Comparison of ENCODE assay signal across 13 cellular contexts in the genomic region with DNA sequence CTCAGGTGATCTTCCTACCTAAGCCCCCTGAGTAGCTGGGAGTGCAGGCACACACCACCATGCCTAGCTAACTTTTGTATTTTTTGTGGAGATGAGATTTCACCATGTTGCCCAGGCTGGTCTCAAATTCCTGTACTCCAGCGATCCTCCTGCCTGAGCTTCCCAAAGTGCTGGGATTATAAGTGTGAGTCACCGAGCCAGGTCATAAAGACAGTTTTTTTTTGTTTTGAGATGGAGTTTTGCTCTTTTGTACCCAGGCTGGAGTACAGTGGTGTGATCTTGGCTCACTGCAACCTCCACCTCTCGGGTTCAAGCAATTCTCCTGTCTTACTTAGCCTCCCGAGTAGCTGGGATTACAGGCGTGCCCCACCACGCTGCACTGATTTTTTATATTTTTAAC. TPM values are rescaled to one million over a fixed set of nuclear protein-coding genes. Genes with fewer than 3 reads are reported as not detected.
DNase-seq lines count a peak whose midpoint lies in the region; ATAC-seq and TF ChIP-seq lines count a peak whose summit lies in the region.
"Had no signal": no experiment of that assay in that cellular context is flagged by ENCODE, and none has a peak within 500 bp of the region (broad histone marks: within the 10 kb centered on the region; RNA-seq: fewer than 3 reads in every experiment).

No MANE protein-coding gene starts in this region.

- H3K9ac ChIP-seq in subcutaneous abdominal adipose tissue (ENCODE audit: low read length in 5 of 5): no peak overlapping the region

- POLR2A ChIA-PET in MCF 10A (lab: Yijun Ruan, JAX): interaction anchor here (0.7 to 4.7 kb wide), 4 partner anchors 13 to 1010 kb away, joined by 4 to 34 read pairs (median 5); partner anchors contain the start of genes KIF1B and MTOR

- no peaks in the 10 kb centered on the region for H3K4me1 ChIP-seq in breast epithelium
- H3K4me1 ChIP-seq in gastroesophageal sphincter: peaks cover 6 to 73% (median 14%) of the 10 kb centered on the region in 3 donors
- H3K4me1 ChIP-seq in subcutaneous abdominal adipose tissue (ENCODE audit: control insufficient read depth in 5 of 5, insufficient read depth in 5 of 5, low read length in 5 of 5): peaks cover 4 to 42% (median 37%) of the 10 kb centered on the region in 5 donors

- intact Hi-C loops in MCF 10A (cut with micrococcal nuclease): no loop called here
- intact Hi-C loops in breast epithelium (cut with DNase I; ENCODE audit: low total_unique reads): no loop called here

- H3K27me3 ChIP-seq in breast epithelium: no peaks in the 10 kb centered on the region
- H3K27me3 ChIP-seq in gastroesophageal sphincter: no peaks in the 10 kb centered on the region
- no peaks in the 10 kb centered on the region for H3K27me3 ChIP-seq in subcutaneous abdominal adipose tissue (ENCODE audit: control insufficient read depth in 5 of 5, insufficient read depth in 4 of 5, low read length in 5 of 5)
- H3K27me3 ChIP-seq: Peyer's patch had no signal

- H3K27me3 Mint-ChIP-seq in MCF 10A (ENCODE audit: insufficient read depth, unreplicated experiment): no peaks in the 10 kb centered on the region
- H3K27me3 Mint-ChIP-seq: activated B cell treated with CpG ODN at 0.5 μM for 24 hours had no signal

- H3K27ac Mint-ChIP-seq in MCF 10A (ENCODE audit: low read depth, unreplicated experiment): no peak overlapping the region
- H3K27ac Mint-ChIP-seq: activated B cell treated with CpG ODN at 0.5 μM for 24 hours had no signal

- H3K27ac ChIP-seq in breast epithelium (no peak overlapping the region), gastroesophageal sphincter (peak overlapping the region in 3 of 4 donors; percentile 52 to 74 (median 70)), subcutaneous abdominal adipose tissue (ENCODE audit: low read depth, low read length) (peak overlapping the region; percentile 4)
- H3K27ac ChIP-seq: A549 had no signal

- H3K9me3 ChIP-seq in breast epithelium: no peaks in the 10 kb centered on the region
- H3K9me3 ChIP-seq in gastroesophageal sphincter: no peaks in the 10 kb centered on the region
- H3K9me3 ChIP-seq in subcutaneous abdominal adipose tissue (ENCODE audit: control insufficient read depth in 5 of 5, low read length in 5 of 5): no peaks in the 10 kb centered on the region
- H3K9me3 ChIP-seq: A549, Peyer's patch had no signal

- no TSS peak for BruUV-seq in MCF 10A (replicated peaks; lab: Mats Ljungman, UMichigan)

- DNase-seq in MCF 10A (ENCODE audit: unreplicated experiment) (peak; percentile 77), breast epithelium (ENCODE audit: low spot score in 2 of 2) (no peak), amniotic stem cell (lab: John Stamatoyannopoulos, UW) (peak; percentile 26), middle frontal gyrus (ENCODE audit: extremely low spot score, low spot score) (no peak), iPS-NIHi11 (ENCODE audit: low spot score) (no peak)
- DNase-seq: activated B cell treated with CpG ODN at 0.5 μM for 24 hours, NCI-H2171, Peyer's patch had no signal

- 40 to 84% methylated on average over 1 to 6 of the region's 6 CpGs for WGBS in gastroesophageal sphincter (ENCODE audit: low coverage in 1 of 2), 2 donors

- TF ChIP-seq CTCF in MCF 10A (IDR thresholded peaks at IDR 0.05; ENCODE audit: unreplicated experiment) (no peak), breast epithelium (IDR thresholded peaks at IDR 0.05) (no peak), gastroesophageal sphincter (IDR thresholded peaks at IDR 0.05) (no peak)

- H3K36me3 Mint-ChIP-seq in MCF 10A (ENCODE audit: insufficient read depth, unreplicated experiment): peaks cover 19% of the 10 kb centered on the region

- no peak overlapping the region for H3K4me3 Mint-ChIP-seq in MCF 10A (ENCODE audit: unreplicated experiment)
- H3K4me3 Mint-ChIP-seq: activated B cell treated with CpG ODN at 0.5 μM for 24 hours, mesothelial cell of epicardium had no signal

- ATAC-seq in gastroesophageal sphincter: no peak
- ATAC-seq in HG02852 (IDR thresholded peaks at IDR 0.05; ENCODE audit: unreplicated experiment): no peak

- H3K4me3 ChIP-seq in breast epithelium (no peak overlapping the region), gastroesophageal sphincter (no peak overlapping the region), subcutaneous abdominal adipose tissue (ENCODE audit: low read depth in 1 of 5, low read length in 5 of 5) (no peak overlapping the region)
- H3K4me3 ChIP-seq: A549, Peyer's patch had no signal

- peaks cover 12% of the 10 kb centered on the region for H3K4me1 Mint-ChIP-seq in MCF 10A (ENCODE audit: insufficient read depth, unreplicated experiment)
- H3K4me1 Mint-ChIP-seq: activated B cell treated with CpG ODN at 0.5 μM for 24 hours had no signal

- TF ChIP-seq EP300 in gastroesophageal sphincter (IDR thresholded peaks at IDR 0.05): no peak

- CTCF ChIA-PET in MCF 10A (lab: Yijun Ruan, JAX): interaction anchor here (0.6 kb wide), 2 partner anchors 42 to 55 kb away, joined by 3 to 4 read pairs; partner anchors contain the start of gene KIF1B

- TF ChIP-seq POLR2A in breast epithelium (IDR thresholded peaks at IDR 0.05) (no peak), gastroesophageal sphincter (IDR thresholded peaks at IDR 0.05) (no peak)

- H3K36me3 ChIP-seq in breast epithelium (no peaks in the 10 kb centered on the region), gastroesophageal sphincter (peaks cover 0 to 14% of the 10 kb centered on the region in 2 donors), subcutaneous abdominal adipose tissue (ENCODE audit: control insufficient read depth in 5 of 5, insufficient read depth in 5 of 5, low read length in 5 of 5) (peaks cover 0 to 9% (median 0%) of the 10 kb centered on the region in 5 donors)

- no peaks in the 10 kb centered on the region for H3K9me3 Mint-ChIP-seq in MCF 10A (ENCODE audit: unreplicated experiment)
- H3K9me3 Mint-ChIP-seq: activated B cell treated with CpG ODN at 0.5 μM for 24 hours had no signal

RNA-seq across cellular contexts. Expression of gene KIF1B, which starts 42.1 kb away (rescaled TPM):
- total RNA-seq in MCF 10A (2022): 34.2 and 35.9 TPM in 2 replicates
- 10 to 100 TPM; 42.6 to 45.7 (median 43.5) TPM for total RNA-seq in breast epithelium
- total RNA-seq in gastroesophageal sphincter: 10 to 100 TPM; 63.1 to 83.8 (median 71.2) TPM

Comparison
In these comparisons a context has a peak if more than half of its experiments do, and no peak if none do; other contexts are left out.
1. DNase-seq: peak in MCF 10A (single experiment) and amniotic stem cell (single experiment); none in breast epithelium (0 of 2), middle frontal gyrus (single experiment) and iPS-NIHi11 (single experiment).
2. H3K27ac ChIP-seq: peak in gastroesophageal sphincter (3 of 4) and subcutaneous abdominal adipose tissue (single experiment); none in breast epithelium (0 of 2).